Comparison of ENCODE assay signal across 8 cellular contexts in genomic region chr7:30027915-30028748, GRCh38. TPM values are rescaled to one million over a fixed set of nuclear protein-coding genes. Genes with fewer than 3 reads are reported as not detected.
DNase-seq lines count a peak whose midpoint lies in the region; ATAC-seq and TF ChIP-seq lines count a peak whose summit lies in the region.

Gene PLEKHA8 (plus strand): TSS chr7:30028412. CDS start chr7:30028763, 351 bp downstream.

- no peaks in the 10 kb centered on the region for H3K9me3 Mint-ChIP-seq in MCF 10A (ENCODE audit: unreplicated experiment)

- intact Hi-C loops in MCF 10A (cut with micrococcal nuclease) = loop anchor here (2.0 kb wide), 1 partner anchor 35 kb away; no protein-coding TSS in a partner anchor

- no peak within 1 kb of the TSS for H3K4me3 Mint-ChIP-seq in MCF 10A (ENCODE audit: unreplicated experiment)

- no peaks in the 10 kb centered on the region for H3K9me3 ChIP-seq in iPS-20b (ENCODE audit: insufficient read depth, low read depth, low read length)
- no peaks in the 10 kb centered on the region for H3K9me3 ChIP-seq in skeletal muscle tissue (ENCODE audit: control insufficient read depth in 3 of 3, low read length in 3 of 3)

- POLR2A ChIA-PET in MCF 10A (lab: Yijun Ruan, JAX) = interaction anchor here (0.7 to 3.8 kb wide), 28 partner anchors 9 to 464 kb away, joined by 3 to 40 read pairs (median 4); partner anchors contain the start of genes MTURN and PRR15

- no peaks in the 10 kb centered on the region for H3K27me3 ChIP-seq in iPS-20b (ENCODE audit: insufficient read depth, low read length)
- H3K27me3 ChIP-seq in skeletal muscle tissue (ENCODE audit: control insufficient read depth in 3 of 3, insufficient read depth in 3 of 3, low read length in 3 of 3) = no peaks in the 10 kb centered on the region

- H3K9ac ChIP-seq in iPS-20b (ENCODE audit: low read depth, low read length) (peak within 1 kb of the TSS; percentile 79), skeletal muscle tissue (ENCODE audit: low read depth in 1 of 3, low read length in 3 of 3) (peak within 1 kb of the TSS; percentile 82 to 87 (median 86))

- no peaks in the 10 kb centered on the region for H3K27me3 Mint-ChIP-seq in MCF 10A (ENCODE audit: insufficient read depth, unreplicated experiment)

- peak within 1 kb of the TSS; percentile 92 for H3K27ac Mint-ChIP-seq in MCF 10A (ENCODE audit: low read depth, unreplicated experiment)

- TF ChIP-seq CTCF in VCaP (conservative IDR thresholded peaks at IDR 0.05) = no peak
- TF ChIP-seq CTCF in MCF 10A (IDR thresholded peaks at IDR 0.05; ENCODE audit: unreplicated experiment) = no peak

- CTCF ChIA-PET in MCF 10A (lab: Yijun Ruan, JAX) = interaction anchor here (0.6 to 1.1 kb wide), 5 partner anchors 42 to 1973 kb away, joined by 3 to 4 read pairs (median 3); partner anchors contain the start of gene MTURN

- BruUV-seq in MCF 10A (replicated peaks; lab: Mats Ljungman, UMichigan) = no TSS peak

- H3K27ac ChIP-seq in VCaP (peak within 1 kb of the TSS; percentile 77), iPS-20b (ENCODE audit: low read length) (no peak within 1 kb of the TSS), skeletal muscle tissue (ENCODE audit: low read depth, low read length) (peak within 1 kb of the TSS; percentile 82)

- no peaks in the 10 kb centered on the region for H3K36me3 Mint-ChIP-seq in MCF 10A (ENCODE audit: insufficient read depth, unreplicated experiment)

- H3K36me3 ChIP-seq in iPS-20b (ENCODE audit: insufficient read depth, low read depth, low read length) (no peaks in the 10 kb centered on the region), skeletal muscle tissue (ENCODE audit: control insufficient read depth in 3 of 3, insufficient read depth in 3 of 3, low read length in 3 of 3) (no peaks in the 10 kb centered on the region)

- peaks cover 16% of the 10 kb centered on the region; the same call in 1 of the 2 replicates for H3K4me1 ChIP-seq in iPS-20b (ENCODE audit: insufficient read depth, low read length)
- H3K4me1 ChIP-seq in skeletal muscle tissue (ENCODE audit: control insufficient read depth in 3 of 3, insufficient read depth in 3 of 3, low read length in 3 of 3) = peaks cover 25 to 33% (median 30%) of the 10 kb centered on the region in 3 donors

- peak; percentile 46 for ATAC-seq in GM18517 (IDR thresholded peaks at IDR 0.05; ENCODE audit: unreplicated experiment)
- peak; percentile 46 for ATAC-seq in HG03025 (IDR thresholded peaks at IDR 0.05; ENCODE audit: low FRiP score, unreplicated experiment)

- DNase-seq in A172 (ENCODE audit: low spot score) = peak; percentile 52
- peak; percentile 56 for DNase-seq in NCI-H2029 treated with DMSO at 0.1 percent for 48 hours (lab: John Stamatoyannopoulos, UW)
- DNase-seq in MCF 10A (ENCODE audit: unreplicated experiment) = peak; percentile 85

- peaks cover 23% of the 10 kb centered on the region for H3K4me1 Mint-ChIP-seq in MCF 10A (ENCODE audit: insufficient read depth, unreplicated experiment)

- H3K4me3 ChIP-seq in iPS-20b (ENCODE audit: low read length) (peak within 1 kb of the TSS; percentile 89), skeletal muscle tissue (ENCODE audit: low read length in 3 of 3) (peak within 1 kb of the TSS; percentile 83 to 100 (median 87))

RNA-seq across cellular contexts. Expression of gene PLEKHA8, which starts in this region (rescaled TPM):
- total RNA-seq in A172 (2014; rRNA removed; shearing (Covaris generic)) = 27.1 and 29.5 TPM in 2 replicates
- total RNA-seq in MCF 10A (2022) (12.0 and 16.2 TPM in 2 replicates), skeletal muscle tissue (6.8 TPM)
